ENCODE assay signal across 1 cellular context in genomic region chr18:11955299-11956029, GRCh38.
TF ChIP-seq lines count a peak whose summit lies in the region.

No MANE protein-coding gene starts in this region.

TF ChIP-seq in GM23338, 12 proteins besides CTCF, POLR2A, EP300 and RAD21 (continued from another document):
- no peak for TF ChIP-seq REST (IDR thresholded peaks at IDR 0.05; ENCODE audit: unreplicated experiment)
- no peak for TF ChIP-seq CREB1 (CRISPR knock-in tag; IDR thresholded peaks at IDR 0.05; ENCODE audit: low read depth)
- TF ChIP-seq ZNF462 (CRISPR knock-in tag; IDR thresholded peaks at IDR 0.05): no peak
- no peak for TF ChIP-seq STAT1 (IDR thresholded peaks at IDR 0.05; ENCODE audit: unreplicated experiment)
- TF ChIP-seq ETS1 (IDR thresholded peaks at IDR 0.05): no peak
- TF ChIP-seq ZNF331 (CRISPR knock-in tag; IDR thresholded peaks at IDR 0.05; ENCODE audit: low read depth): no peak
- TF ChIP-seq NANOG (IDR thresholded peaks at IDR 0.05; ENCODE audit: borderline replicate concordance): no peak
- TF ChIP-seq JUNB (IDR thresholded peaks at IDR 0.05; ENCODE audit: unreplicated experiment): no peak
- TF ChIP-seq EZH2 (IDR thresholded peaks at IDR 0.05; ENCODE audit: low read depth, unreplicated experiment): no peak
- no peak for TF ChIP-seq ZNF114 (CRISPR knock-in tag; IDR thresholded peaks at IDR 0.05)
TF ChIP-seq in GM23338: peak in this region for 0.
